7 cellular contexts compared by ENCODE assay signal in the genomic region with DNA sequence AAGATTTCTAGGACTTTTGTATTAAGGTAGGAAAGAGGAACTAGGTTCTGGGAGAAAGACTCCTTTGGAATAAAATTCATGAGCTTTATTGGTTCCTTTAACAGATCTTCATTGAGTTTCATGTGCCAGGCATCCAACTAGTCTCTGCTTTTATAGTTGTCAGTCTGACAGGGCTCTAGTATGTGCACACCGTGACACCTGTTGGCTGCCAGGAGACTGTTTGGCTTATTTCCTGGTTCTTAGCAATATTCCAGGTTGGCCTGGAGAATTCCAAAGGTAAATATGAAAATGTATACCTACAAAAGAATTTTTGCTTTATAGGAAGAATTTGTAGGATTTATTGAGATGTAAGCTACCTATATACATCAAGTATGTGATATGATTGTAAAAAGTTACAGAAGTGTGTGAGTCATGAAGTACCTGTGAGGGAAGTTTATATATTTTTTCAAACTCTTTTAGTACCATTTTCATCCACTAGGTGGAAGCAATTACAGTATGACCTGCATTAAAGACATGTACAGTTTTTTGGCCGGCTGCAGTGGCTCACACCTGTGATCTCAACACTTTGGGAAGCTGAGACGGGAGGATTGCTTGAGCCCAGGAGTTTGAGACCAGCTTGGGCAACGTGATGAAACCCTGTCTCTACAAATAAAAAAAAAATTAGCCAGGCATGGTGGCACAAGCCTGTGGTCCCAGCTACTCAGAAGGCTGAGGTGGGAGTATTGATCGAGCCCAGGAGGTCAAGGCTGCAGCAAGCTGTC. TPM values are rescaled to one million over a fixed set of nuclear protein-coding genes. Genes with fewer than 3 reads are reported as not detected.
DNase-seq lines count a peak whose midpoint lies in the region; ATAC-seq, FAIRE-seq and TF ChIP-seq lines count a peak whose summit lies in the region.

No MANE protein-coding gene starts in this region.

- H3K4me1 Mint-ChIP-seq in activated naive CD8-positive, alpha-beta T cell treated with anti-CD3 and anti-CD28 coated beads for 36 hours = peaks cover 25% of the 10 kb centered on the region

- H3K4me3 ChIP-seq in left ventricle myocardium inferior = no peak overlapping the region
- no peak overlapping the region for H3K4me3 ChIP-seq in small intestine (ENCODE audit: low read depth in 1 of 2, low read length in 2 of 2)

- peak; percentile 70 for TF ChIP-seq CTCF in left ventricle myocardium inferior (IDR thresholded peaks at IDR 0.05; ENCODE audit: borderline replicate concordance)

- no peak overlapping the region for H3K27ac Mint-ChIP-seq in activated naive CD8-positive, alpha-beta T cell treated with anti-CD3 and anti-CD28 coated beads for 36 hours

- H3K4me1 ChIP-seq in left ventricle myocardium inferior (no peaks in the 10 kb centered on the region), small intestine (ENCODE audit: control insufficient read depth in 2 of 2, insufficient read depth in 1 of 2, low read depth in 1 of 2, low read length in 1 of 2) (no peaks in the 10 kb centered on the region)

- H3K27me3 Mint-ChIP-seq in activated naive CD8-positive, alpha-beta T cell treated with anti-CD3 and anti-CD28 coated beads for 36 hours = no peaks in the 10 kb centered on the region

- no peak overlapping the region for H3K4me3 Mint-ChIP-seq in activated naive CD8-positive, alpha-beta T cell treated with anti-CD3 and anti-CD28 coated beads for 36 hours

- DNase-seq in NCI-H524 (lab: John Stamatoyannopoulos, UW) = peak; percentile 54 to 70
- peak; percentile 2 for DNase-seq in activated naive CD8-positive, alpha-beta T cell treated with anti-CD3 and anti-CD28 coated beads for 36 hours
- no peak for DNase-seq in left ventricle myocardium inferior
- peak; percentile 75 for DNase-seq in small intestine

- H3K9me3 Mint-ChIP-seq in activated naive CD8-positive, alpha-beta T cell treated with anti-CD3 and anti-CD28 coated beads for 36 hours = no peaks in the 10 kb centered on the region

- FAIRE-seq in G401.6 (lab: Jason Lieb, UNC) (peak; percentile 87), small intestine (lab: Jason Lieb, UNC) (no peak)

- intact Hi-C loops in left ventricle myocardium inferior (cut with micrococcal nuclease) = no loop called here

- 27 to 41% (median 30%) methylated on average over 5 of the region's 5 CpGs for WGBS in small intestine, 3 donors

- H3K9me3 ChIP-seq in left ventricle myocardium inferior (replicated peaks) (peaks cover 8% of the 10 kb centered on the region), small intestine (ENCODE audit: control insufficient read depth, low read depth) (no peaks in the 10 kb centered on the region)

- H3K27ac ChIP-seq in left ventricle myocardium inferior (replicated peaks) = no peak overlapping the region
- H3K27ac ChIP-seq in small intestine (ENCODE audit: low read depth in 1 of 2, low read length in 1 of 2) = no peak overlapping the region

- peak; percentile 79 for ATAC-seq in GM21360 (IDR thresholded peaks at IDR 0.05; ENCODE audit: unreplicated experiment)
- peak; percentile 89 for ATAC-seq in HG03521 (IDR thresholded peaks at IDR 0.05; ENCODE audit: unreplicated experiment)

- peaks cover 38% of the 10 kb centered on the region for H3K36me3 ChIP-seq in left ventricle myocardium inferior
- H3K36me3 ChIP-seq in small intestine (ENCODE audit: control insufficient read depth in 2 of 2, insufficient read depth in 2 of 2, low read length in 2 of 2) = peaks cover 3 to 8% of the 10 kb centered on the region in 2 donors

- H3K36me3 Mint-ChIP-seq in activated naive CD8-positive, alpha-beta T cell treated with anti-CD3 and anti-CD28 coated beads for 36 hours = peaks cover 13% of the 10 kb centered on the region

- H3K27me3 ChIP-seq in left ventricle myocardium inferior (ENCODE audit: low read depth) (no peaks in the 10 kb centered on the region), small intestine (ENCODE audit: control insufficient read depth in 2 of 2, insufficient read depth in 2 of 2, low read length in 2 of 2) (no peaks in the 10 kb centered on the region)

RNA-seq across cellular contexts. Expression of a gene that starts 35.2 kb away (rescaled TPM):
- 10 to 100 TPM; 31.5 to 31.9 TPM for total RNA-seq in activated naive CD8-positive, alpha-beta T cell treated with anti-CD3 and anti-CD28 coated beads for 36 hours
- total RNA-seq in left ventricle myocardium inferior = 60.2 TPM
- 10 to 100 TPM; 20.5 to 46.7 (median 34.0) TPM for polyA plus RNA-seq in small intestine

RNA-seq across cellular contexts. Expression of a gene that starts 35.3 kb away (rescaled TPM):
- total RNA-seq in activated naive CD8-positive, alpha-beta T cell treated with anti-CD3 and anti-CD28 coated beads for 36 hours = 10 to 100 TPM; 26.8 to 29.2 TPM
- 15.5 TPM for total RNA-seq in left ventricle myocardium inferior
- 1 to 10 TPM; 7.2 to 9.2 (median 8.4) TPM for polyA plus RNA-seq in small intestine
